In genomic region chrX:150352114-150352513, GRCh38 we compare ENCODE assay signal across 18 cellular contexts. TPM values are rescaled to one million over a fixed set of nuclear protein-coding genes. Genes with fewer than 3 reads are reported as not detected.
DNase-seq lines count a peak whose midpoint lies in the region; ATAC-seq and TF ChIP-seq lines count a peak whose summit lies in the region.
"Had no signal": no experiment of that assay in that cellular context is flagged by ENCODE, and none has a peak within 500 bp of the region (broad histone marks: within the 10 kb centered on the region; RNA-seq: fewer than 3 reads in every experiment).

No MANE protein-coding gene starts in this region.

- H3K9me3 ChIP-seq in SJCRH30 (replicated peaks) = no peaks in the 10 kb centered on the region
- H3K9me3 ChIP-seq: MG63, Peyer's patch had no signal

- DNase-seq in Daoy (ENCODE audit: low read depth) (peak; percentile 75), HT1080 (ENCODE audit: low read depth) (peak; percentile 90), SJCRH30 (peak; percentile 13 to 35), foreskin fibroblast (peak; percentile 21 to 33), left lobe of liver (ENCODE audit: low spot score) (no peak), amniotic stem cell (lab: John Stamatoyannopoulos, UW) (no peak)
- DNase-seq: CD4-positive, CD25-positive, alpha-beta regulatory T cell; DND-41; MG63; NCI-H1092 treated with DMSO at 0.1 percent for 48 hours; NCI-H1694 treated with DMSO at 0.1 percent for 48 hours; NCI-H345; NCI-H69; Peyer's patch; SIG-M5; SW 1271 had no signal

- H3K4me1 ChIP-seq in SJCRH30 = peaks cover 21% of the 10 kb centered on the region
- H3K4me1 ChIP-seq: Peyer's patch had no signal

- no peak overlapping the region for H3K4me3 ChIP-seq in SJCRH30
- no peak overlapping the region for H3K4me3 ChIP-seq in foreskin fibroblast (ENCODE audit: low read depth in 1 of 2, low read length in 2 of 2)
- H3K4me3 ChIP-seq: MG63, Peyer's patch had no signal

- H3K27me3 ChIP-seq in SJCRH30 = no peaks in the 10 kb centered on the region
- H3K27me3 ChIP-seq: MG63, Peyer's patch had no signal

- H3K36me3 ChIP-seq in SJCRH30 = no peaks in the 10 kb centered on the region
- H3K36me3 ChIP-seq: MG63, Peyer's patch had no signal

- H3K27ac ChIP-seq in SJCRH30 = 0 out of 2 replicates have a peak overlapping the region, but pooled peaks have one; percentile 16
- H3K27ac ChIP-seq: Peyer's patch had no signal

- ATAC-seq in left lobe of liver (no peak), HG03175 (IDR thresholded peaks at IDR 0.05; ENCODE audit: unreplicated experiment) (no peak), HG03159 (IDR thresholded peaks at IDR 0.05; ENCODE audit: unreplicated experiment) (no peak)

- no peak for TF ChIP-seq CTCF in foreskin fibroblast (IDR thresholded peaks at IDR 0.05; ENCODE audit: low read depth, low read length)

RNA-seq across cellular contexts. Expression of gene MAMLD1, which starts 11.0 kb away (rescaled TPM):
- total RNA-seq in Daoy (2014; rRNA removed; shearing (Covaris generic)) = 2.2 and 12.3 TPM in 2 replicates
- total RNA-seq in HT1080 (2014; rRNA removed; shearing (Covaris generic)) = 1.7 and 3.0 TPM in 2 replicates
- 6.1 and 6.7 TPM in 2 replicates for polyA plus RNA-seq in HT1080 (2015; cell fraction: cytosol; rRNA removed)
- 8.1 and 8.8 TPM in 2 replicates for polyA plus RNA-seq in HT1080 (2015; cell fraction: nucleus; rRNA removed)
- 5.5 and 5.6 TPM in 2 replicates for total RNA-seq in SJCRH30 (2014; rRNA removed; shearing (Covaris generic))
- 3.1 TPM for total RNA-seq in left lobe of liver

Comparison
In these comparisons a context has a peak if more than half of its experiments do, and no peak if none do; other contexts are left out.
1. DNase-seq: peak in Daoy (single experiment), HT1080 (single experiment), SJCRH30 (2 of 2) and foreskin fibroblast (2 of 2); none in left lobe of liver (single experiment) and amniotic stem cell (single experiment).